1 cellular context compared by ENCODE assay signal in the genomic region with DNA sequence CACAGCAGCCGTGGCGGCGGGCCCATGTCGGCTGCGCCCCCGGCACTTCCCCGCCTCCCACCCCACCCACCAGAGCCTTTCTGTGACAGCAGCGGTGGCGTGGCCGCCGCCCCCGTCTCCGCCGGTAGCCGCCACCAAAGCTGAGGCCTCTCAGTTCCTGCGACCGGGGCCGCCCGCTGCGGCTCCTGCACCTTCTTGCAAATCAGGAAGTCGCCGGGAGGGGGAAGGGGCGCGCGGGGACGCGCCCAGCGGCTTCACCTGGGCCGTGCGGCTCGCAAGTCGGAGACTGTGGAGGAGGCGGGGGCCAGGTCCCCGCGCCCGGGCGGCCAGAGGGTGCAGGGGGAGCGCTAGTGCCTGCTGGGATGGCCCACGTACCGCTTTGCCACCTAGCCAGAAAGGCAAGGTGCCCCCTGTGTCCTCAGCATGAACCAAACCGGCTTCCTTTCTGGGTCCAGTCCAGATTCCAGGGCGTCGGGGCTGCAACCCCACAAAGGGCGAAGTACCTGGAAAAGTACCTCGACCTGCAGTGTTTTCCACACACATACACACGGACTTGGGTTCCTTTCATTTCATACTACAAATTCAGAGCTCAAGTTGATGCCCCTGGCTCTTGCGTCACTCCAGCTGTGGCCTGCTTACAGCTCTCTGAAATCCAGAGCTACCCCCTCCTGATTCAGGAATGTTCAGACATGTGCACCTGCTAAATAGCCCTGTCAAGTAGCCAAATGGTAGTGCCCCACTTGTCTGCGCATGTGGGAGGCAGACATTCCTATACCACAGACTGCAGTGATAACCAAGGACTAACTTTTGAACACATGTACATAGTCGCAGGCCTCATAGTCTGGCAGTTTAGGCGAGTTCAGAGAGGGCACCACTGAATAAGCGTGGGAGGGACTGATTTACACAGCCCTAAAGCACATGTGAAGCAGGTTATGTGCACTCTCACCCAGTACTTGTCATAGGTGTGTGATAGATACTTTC.
TF ChIP-seq lines count a peak whose summit lies in the region.

A gene with protein sequence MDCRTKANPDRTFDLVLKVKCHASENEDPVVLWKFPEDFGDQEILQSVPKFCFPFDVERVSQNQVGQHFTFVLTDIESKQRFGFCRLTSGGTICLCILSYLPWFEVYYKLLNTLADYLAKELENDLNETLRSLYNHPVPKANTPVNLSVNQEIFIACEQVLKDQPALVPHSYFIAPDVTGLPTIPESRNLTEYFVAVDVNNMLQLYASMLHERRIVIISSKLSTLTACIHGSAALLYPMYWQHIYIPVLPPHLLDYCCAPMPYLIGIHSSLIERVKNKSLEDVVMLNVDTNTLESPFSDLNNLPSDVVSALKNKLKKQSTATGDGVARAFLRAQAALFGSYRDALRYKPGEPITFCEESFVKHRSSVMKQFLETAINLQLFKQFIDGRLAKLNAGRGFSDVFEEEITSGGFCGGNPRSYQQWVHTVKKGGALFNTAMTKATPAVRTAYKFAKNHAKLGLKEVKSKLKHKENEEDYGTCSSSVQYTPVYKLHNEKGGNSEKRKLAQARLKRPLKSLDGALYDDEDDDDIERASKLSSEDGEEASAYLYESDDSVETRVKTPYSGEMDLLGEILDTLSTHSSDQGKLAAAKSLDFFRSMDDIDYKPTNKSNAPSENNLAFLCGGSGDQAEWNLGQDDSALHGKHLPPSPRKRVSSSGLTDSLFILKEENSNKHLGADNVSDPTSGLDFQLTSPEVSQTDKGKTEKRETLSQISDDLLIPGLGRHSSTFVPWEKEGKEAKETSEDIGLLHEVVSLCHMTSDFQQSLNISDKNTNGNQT (minus strand): TSS at position 199 of the 981 bp plus-strand sequence. CDS start 325 bp downstream, outside the sequence.

TF ChIP-seq in endothelial cell of umbilical vein, 7 proteins besides CTCF, POLR2A, EP300 and RAD21:
- TF ChIP-seq MYC (IDR thresholded peaks at IDR 0.05; ENCODE audit: low read depth, low read length) = no peak
- no peak for TF ChIP-seq GATA2 (IDR thresholded peaks at IDR 0.05; ENCODE audit: insufficient read depth, insufficient read length, low read depth, low read length)
- no peak for TF ChIP-seq JUN (IDR thresholded peaks at IDR 0.05; ENCODE audit: borderline replicate concordance, insufficient read depth, insufficient read length, low read depth)
- no peak for TF ChIP-seq POLR2AphosphoS5 (IDR thresholded peaks at IDR 0.05; ENCODE audit: insufficient read depth, low read depth, low read length)
- no peak for TF ChIP-seq FOS (IDR thresholded peaks at IDR 0.05; ENCODE audit: borderline replicate concordance, insufficient read depth, low read length)
